26 cellular contexts compared by ENCODE assay signal in genomic region chr12:64157110-64157509, GRCh38.
"Had no signal": no experiment of that assay in that cellular context is flagged by ENCODE, and none has a peak within 500 bp of the region (broad histone marks: within the 10 kb centered on the region; RNA-seq: fewer than 3 reads in every experiment).

No MANE protein-coding gene starts in this region.

- H3K27ac Mint-ChIP-seq: dendritic cell treated with granulocyte-macrophage colony-stimulating factor and Interleukin-4, amounts not matched to agents 40 ng/mL and 50 ng/mL, for 4 days; effector memory CD8-positive, alpha-beta T cell had no signal

- H3K27ac ChIP-seq: colonic mucosa, coronary artery, dorsolateral prefrontal cortex, epithelial cell of prostate, esophagus muscularis mucosa, esophagus squamous epithelium, foreskin keratinocyte, gastrocnemius medialis, gastroesophageal sphincter, heart left ventricle, heart right ventricle had no signal

- H3K4me3 Mint-ChIP-seq: dendritic cell treated with granulocyte-macrophage colony-stimulating factor and Interleukin-4, amounts not matched to agents 40 ng/mL and 50 ng/mL, for 4 days; effector memory CD8-positive, alpha-beta T cell had no signal

- H3K27me3 Mint-ChIP-seq: dendritic cell treated with granulocyte-macrophage colony-stimulating factor and Interleukin-4, amounts not matched to agents 40 ng/mL and 50 ng/mL, for 4 days; effector memory CD8-positive, alpha-beta T cell had no signal

- H3K4me1 ChIP-seq: colonic mucosa, esophagus muscularis mucosa, gastrocnemius medialis, gastroesophageal sphincter, heart left ventricle had no signal

- ATAC-seq: effector memory CD8-positive, alpha-beta T cell; foreskin keratinocyte; gastrocnemius medialis; gastroesophageal sphincter; heart left ventricle; heart right ventricle had no signal

- DNase-seq: colonic mucosa; cortex of kidney; dermis blood vessel endothelial cell; dorsolateral prefrontal cortex; effector CD4-positive, alpha-beta T cell; effector CD8-positive, alpha-beta T cell; effector memory CD4-positive, alpha-beta T cell; effector memory CD8-positive, alpha-beta T cell; erythroblast; esophagus squamous epithelium; foreskin keratinocyte; foreskin melanocyte; gastrocnemius medialis; glutamatergic neuron; head of caudate nucleus; heart left ventricle; heart right ventricle had no signal

- H3K9me3 ChIP-seq: colonic mucosa, esophagus muscularis mucosa, esophagus squamous epithelium, gastrocnemius medialis, gastroesophageal sphincter, heart left ventricle had no signal

- H3K36me3 ChIP-seq: colonic mucosa, esophagus muscularis mucosa, esophagus squamous epithelium, gastrocnemius medialis, gastroesophageal sphincter, heart left ventricle, heart right ventricle had no signal

- H3K9me3 Mint-ChIP-seq: dendritic cell treated with granulocyte-macrophage colony-stimulating factor and Interleukin-4, amounts not matched to agents 40 ng/mL and 50 ng/mL, for 4 days; effector memory CD8-positive, alpha-beta T cell had no signal

- H3K4me3 ChIP-seq: colonic mucosa, coronary artery, dorsolateral prefrontal cortex, esophagus muscularis mucosa, esophagus squamous epithelium, gastrocnemius medialis, gastroesophageal sphincter, heart left ventricle, heart right ventricle had no signal

- H3K27me3 ChIP-seq: colonic mucosa, dorsolateral prefrontal cortex, esophagus muscularis mucosa, esophagus squamous epithelium, foreskin keratinocyte, gastrocnemius medialis, gastroesophageal sphincter, heart left ventricle, heart right ventricle had no signal

- FAIRE-seq: colon, endometrium, endothelial cell of umbilical vein, frontal cortex had no signal
